16 cellular contexts compared by ENCODE assay signal in genomic region chr4:123018391-123018755, GRCh38.
"Had no signal": no experiment of that assay in that cellular context is flagged by ENCODE, and none has a peak within 500 bp of the region (broad histone marks: within the 10 kb centered on the region; RNA-seq: fewer than 3 reads in every experiment).

No MANE protein-coding gene starts in this region.

- H3K9me3 Mint-ChIP-seq: activated CD4-positive, alpha-beta memory T cell treated with anti-CD3 and anti-CD28 coated beads, Interleukin-2, amount 10 ng/mL, durations not matched to agents 7 days and 5 days; activated T-cell treated with anti-CD3 and anti-CD28 coated beads, Interleukin-2, amount 50 U/mL, for 24 hours had no signal

- H3K4me3 Mint-ChIP-seq: activated CD4-positive, alpha-beta memory T cell treated with anti-CD3 and anti-CD28 coated beads, Interleukin-2, amount 10 ng/mL, durations not matched to agents 7 days and 5 days; activated naive CD4-positive, alpha-beta T cell treated with anti-CD3 and anti-CD28 coated beads, Interleukin-2, amount 50 U/mL, for 24 hours; activated T-cell treated with anti-CD3 and anti-CD28 coated beads, Interleukin-2, amount 50 U/mL, for 24 hours; WTC11 had no signal

- H3K27ac Mint-ChIP-seq: activated CD4-positive, alpha-beta memory T cell treated with anti-CD3 and anti-CD28 coated beads, Interleukin-2, amount 10 ng/mL, durations not matched to agents 7 days and 5 days; activated naive CD4-positive, alpha-beta T cell treated with anti-CD3 and anti-CD28 coated beads, Interleukin-2, amount 50 U/mL, for 24 hours; activated T-cell treated with anti-CD3 and anti-CD28 coated beads, Interleukin-2, amount 50 U/mL, for 24 hours; WTC11 had no signal

- DNase-seq: activated CD4-positive, alpha-beta memory T cell treated with anti-CD3 and anti-CD28 coated beads, Interleukin-2, amount 10 ng/mL, durations not matched to agents 7 days and 5 days; activated CD4-positive, alpha-beta T cell treated with anti-CD3 and anti-CD28 coated beads for 4 hours; activated effector memory CD4-positive, alpha-beta T cell treated with Interleukin-2 at 50 U/mL for 16 hours; activated T-cell treated with anti-CD3 and anti-CD28 coated beads, Interleukin-2, amount 50 U/mL, for 24 hours; body of pancreas; central memory CD4-positive, alpha-beta T cell; cortex of kidney; effector CD8-positive, alpha-beta T cell; glutamatergic neuron; right lobe of liver; spleen; stomach; testis had no signal

- H3K27me3 Mint-ChIP-seq: activated CD4-positive, alpha-beta memory T cell treated with anti-CD3 and anti-CD28 coated beads, Interleukin-2, amount 10 ng/mL, durations not matched to agents 7 days and 5 days; activated naive CD4-positive, alpha-beta T cell treated with anti-CD3 and anti-CD28 coated beads, Interleukin-2, amount 50 U/mL, for 24 hours; activated T-cell treated with anti-CD3 and anti-CD28 coated beads, Interleukin-2, amount 50 U/mL, for 24 hours had no signal

- H3K4me3 ChIP-seq: body of pancreas, right lobe of liver, spleen, stomach, testis had no signal

- H3K4me1 Mint-ChIP-seq: activated CD4-positive, alpha-beta memory T cell treated with anti-CD3 and anti-CD28 coated beads, Interleukin-2, amount 10 ng/mL, durations not matched to agents 7 days and 5 days; activated naive CD4-positive, alpha-beta T cell treated with anti-CD3 and anti-CD28 coated beads, Interleukin-2, amount 50 U/mL, for 24 hours; WTC11 had no signal

- H3K27ac ChIP-seq: body of pancreas, foreskin keratinocyte, right lobe of liver, spleen, stomach, testis had no signal

- ATAC-seq: body of pancreas, right lobe of liver, WTC11 had no signal
